In genomic region chr7:139340037-139340807, GRCh38 we compare ENCODE assay signal across 8 cellular contexts. TPM values are rescaled to one million over a fixed set of nuclear protein-coding genes. Genes with fewer than 3 reads are reported as not detected.
A peak's percentile ranks its signal among the peaks of the same experiment; 100 is the strongest.
DNase-seq lines count a peak whose midpoint lies in the region; ATAC-seq and TF ChIP-seq lines count a peak whose summit lies in the region.

No MANE protein-coding gene starts in this region.

- H3K27me3 Mint-ChIP-seq in T-helper 2 cell treated with Interferon-gamma antibody and Interleukin-4, amounts not matched to agents 5 μg/mL and 100 μg/mL, for 36 hours (ENCODE audit: low read depth): peaks cover 9% of the 10 kb centered on the region

- WGBS in right cardiac atrium: 2% methylated on average over 66 of the region's 66 CpGs

- peaks cover 6% of the 10 kb centered on the region for H3K9me3 Mint-ChIP-seq in T-helper 2 cell treated with Interferon-gamma antibody and Interleukin-4, amounts not matched to agents 5 μg/mL and 100 μg/mL, for 36 hours

- peak; percentile 97 for DNase-seq in NCI-H187 treated with DMSO at 0.1 percent for 48 hours (lab: John Stamatoyannopoulos, UW)
- DNase-seq in T-helper 2 cell treated with Interferon-gamma antibody and Interleukin-4, amounts not matched to agents 5 μg/mL and 100 μg/mL, for 36 hours (ENCODE audit: low spot score): peak; percentile 99
- peak; percentile 100 for DNase-seq in ascending aorta (ENCODE audit: low spot score in 2 of 2)
- DNase-seq in right cardiac atrium: peak; percentile 98 to 99 (median 99)
- DNase-seq in pulmonary artery endothelial cell (ENCODE audit: low read depth, low spot score): peak; percentile 98
- DNase-seq in uterus: peak; percentile 98 to 100

- H3K36me3 ChIP-seq in ascending aorta (no peaks in the 10 kb centered on the region), uterus (no peaks in the 10 kb centered on the region)

- peak; percentile 84 for ATAC-seq in GM18502 (IDR thresholded peaks at IDR 0.05; ENCODE audit: poor library complexity, unreplicated experiment)
- peak; percentile 78 for ATAC-seq in HG02973 (IDR thresholded peaks at IDR 0.05; ENCODE audit: unreplicated experiment)
- peak; percentile 91 to 96 for ATAC-seq in right cardiac atrium

- H3K4me3 ChIP-seq in ascending aorta (peak overlapping the region; percentile 77 to 87), right cardiac atrium (ENCODE audit: low read length) (peak overlapping the region; percentile 75), uterus (peak overlapping the region; percentile 81 to 96)

- peak overlapping the region; percentile 95 for H3K4me3 Mint-ChIP-seq in T-helper 2 cell treated with Interferon-gamma antibody and Interleukin-4, amounts not matched to agents 5 μg/mL and 100 μg/mL, for 36 hours

- peak; percentile 64 to 72 for TF ChIP-seq POLR2A in uterus (IDR thresholded peaks at IDR 0.05)

- H3K36me3 Mint-ChIP-seq in T-helper 2 cell treated with Interferon-gamma antibody and Interleukin-4, amounts not matched to agents 5 μg/mL and 100 μg/mL, for 36 hours (ENCODE audit: low read depth): peaks cover 10% of the 10 kb centered on the region

- intact Hi-C loops in ascending aorta (cut with DNase I) (loop anchor here (5.0 kb wide), 4 partner anchors 92 to 837 kb away; partner anchors contain the start of gene KDM7A), right cardiac atrium (cut with DNase I) (loop anchor here in 1 of 4 donors (1.0 kb wide), 1 partner anchor 19 kb away; the partner anchor contains the start of gene LUC7L2), uterus (cut with DNase I; ENCODE audit: low total_unique reads) (no loop called here)

- H3K27ac ChIP-seq in ascending aorta (peak overlapping the region; percentile 99 to 100), right cardiac atrium (ENCODE audit: low read length) (peak overlapping the region; percentile 95), uterus (peak overlapping the region; percentile 97 to 100)

- H3K27me3 ChIP-seq in ascending aorta (no peaks in the 10 kb centered on the region), right cardiac atrium (ENCODE audit: control insufficient read depth, insufficient read depth) (no peaks in the 10 kb centered on the region), uterus (no peaks in the 10 kb centered on the region)

- peak overlapping the region; percentile 97 for H3K27ac Mint-ChIP-seq in T-helper 2 cell treated with Interferon-gamma antibody and Interleukin-4, amounts not matched to agents 5 μg/mL and 100 μg/mL, for 36 hours

- TF ChIP-seq CTCF in ascending aorta (IDR thresholded peaks at IDR 0.05): peak; percentile 69 to 77 (median 72)
- TF ChIP-seq CTCF in uterus (IDR thresholded peaks at IDR 0.05): peak; percentile 64 to 75 (median 69)

- H3K4me1 Mint-ChIP-seq in T-helper 2 cell treated with Interferon-gamma antibody and Interleukin-4, amounts not matched to agents 5 μg/mL and 100 μg/mL, for 36 hours (ENCODE audit: low read depth): peaks cover 16% of the 10 kb centered on the region

- peaks cover 0 to 5% of the 10 kb centered on the region in 2 donors for H3K9me3 ChIP-seq in ascending aorta
- no peaks in the 10 kb centered on the region for H3K9me3 ChIP-seq in right cardiac atrium (ENCODE audit: control insufficient read depth, low read length)
- peaks cover 0 to 5% of the 10 kb centered on the region in 2 donors for H3K9me3 ChIP-seq in uterus

- H3K4me1 ChIP-seq in ascending aorta: peaks cover 0 to 6% of the 10 kb centered on the region in 2 donors
- H3K4me1 ChIP-seq in right cardiac atrium (ENCODE audit: control insufficient read depth, insufficient read depth, low read length): no peaks in the 10 kb centered on the region
- peaks cover 0 to 3% of the 10 kb centered on the region in 2 donors for H3K4me1 ChIP-seq in uterus

RNA-seq across cellular contexts. Expression of gene FMC1, which starts 0.9 kb away (rescaled TPM):
- total RNA-seq in ascending aorta (not detected), right cardiac atrium (10 to 100 TPM; 30.7 to 51.3 (median 43.7) TPM), pulmonary artery endothelial cell (6.7 and 10.0 TPM in 2 replicates), uterus (10 to 100 TPM in 2 of 4 donors, 1 to 10 TPM in 2; 4.1 to 17.9 (median 8.6) TPM)
- 67.4 TPM for polyA plus RNA-seq in right cardiac atrium

RNA-seq across cellular contexts. Expression of gene LUC7L2, which starts 19.5 kb away (rescaled TPM):
- total RNA-seq in ascending aorta (41.0 TPM), right cardiac atrium (10 to 100 TPM; 49.3 to 58.3 (median 54.7) TPM), pulmonary artery endothelial cell (33.0 and 47.8 TPM in 2 replicates), uterus (100 to 1,000 TPM in 1 of 4 donors, 10 to 100 TPM in 3; 37.4 to 142 (median 72.6) TPM)
- polyA plus RNA-seq in right cardiac atrium: 34.1 TPM

Comparison
In these comparisons a context has a peak if more than half of its experiments do, and no peak if none do; other contexts are left out.
1. Peak in every context shown above with its lines: DNase-seq, ATAC-seq, H3K4me3 ChIP-seq and H3K27ac ChIP-seq.